1 cellular context compared by ENCODE assay signal in the genomic region with DNA sequence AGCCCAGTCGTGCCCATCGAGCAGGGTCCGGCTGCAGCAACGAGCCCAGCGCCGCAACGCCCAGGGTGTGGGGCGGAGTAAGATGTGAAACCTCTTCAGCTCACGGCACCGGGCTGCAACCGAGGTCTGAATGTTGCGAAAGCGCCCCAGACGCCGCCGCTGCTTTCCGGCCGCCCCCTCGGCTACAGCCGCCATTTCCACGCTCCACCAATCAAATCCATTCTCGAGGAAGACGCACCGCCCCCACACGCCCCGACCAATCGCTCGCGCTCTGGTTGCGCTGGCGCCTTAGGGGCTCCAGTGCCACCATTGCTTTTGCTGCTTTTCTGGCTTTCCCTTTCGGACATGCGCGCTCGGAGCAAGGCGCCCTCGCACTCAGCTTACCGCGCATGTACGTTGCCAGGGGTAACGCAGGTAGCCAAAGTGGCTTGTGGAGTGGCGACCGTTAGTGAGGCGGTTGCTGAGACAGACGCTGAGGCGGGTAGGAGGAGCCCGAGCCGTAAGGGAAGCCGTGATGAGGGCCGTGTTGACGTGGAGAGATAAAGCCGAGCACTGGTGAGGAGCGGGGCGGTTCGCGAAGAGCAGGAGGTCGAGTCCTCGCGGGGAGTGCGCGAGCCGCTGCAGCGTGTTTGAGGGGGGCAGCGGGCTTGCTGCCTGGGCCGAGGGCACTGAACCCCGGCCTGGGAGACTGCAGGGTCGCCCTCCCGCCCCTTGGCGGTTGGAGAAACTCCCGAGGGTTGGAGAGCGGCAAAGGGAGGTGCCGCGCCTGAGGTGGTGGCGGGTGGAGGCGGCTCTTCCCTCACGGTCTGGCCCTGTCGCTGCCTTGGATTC.
TF ChIP-seq lines count a peak whose summit lies in the region.

A gene with protein sequence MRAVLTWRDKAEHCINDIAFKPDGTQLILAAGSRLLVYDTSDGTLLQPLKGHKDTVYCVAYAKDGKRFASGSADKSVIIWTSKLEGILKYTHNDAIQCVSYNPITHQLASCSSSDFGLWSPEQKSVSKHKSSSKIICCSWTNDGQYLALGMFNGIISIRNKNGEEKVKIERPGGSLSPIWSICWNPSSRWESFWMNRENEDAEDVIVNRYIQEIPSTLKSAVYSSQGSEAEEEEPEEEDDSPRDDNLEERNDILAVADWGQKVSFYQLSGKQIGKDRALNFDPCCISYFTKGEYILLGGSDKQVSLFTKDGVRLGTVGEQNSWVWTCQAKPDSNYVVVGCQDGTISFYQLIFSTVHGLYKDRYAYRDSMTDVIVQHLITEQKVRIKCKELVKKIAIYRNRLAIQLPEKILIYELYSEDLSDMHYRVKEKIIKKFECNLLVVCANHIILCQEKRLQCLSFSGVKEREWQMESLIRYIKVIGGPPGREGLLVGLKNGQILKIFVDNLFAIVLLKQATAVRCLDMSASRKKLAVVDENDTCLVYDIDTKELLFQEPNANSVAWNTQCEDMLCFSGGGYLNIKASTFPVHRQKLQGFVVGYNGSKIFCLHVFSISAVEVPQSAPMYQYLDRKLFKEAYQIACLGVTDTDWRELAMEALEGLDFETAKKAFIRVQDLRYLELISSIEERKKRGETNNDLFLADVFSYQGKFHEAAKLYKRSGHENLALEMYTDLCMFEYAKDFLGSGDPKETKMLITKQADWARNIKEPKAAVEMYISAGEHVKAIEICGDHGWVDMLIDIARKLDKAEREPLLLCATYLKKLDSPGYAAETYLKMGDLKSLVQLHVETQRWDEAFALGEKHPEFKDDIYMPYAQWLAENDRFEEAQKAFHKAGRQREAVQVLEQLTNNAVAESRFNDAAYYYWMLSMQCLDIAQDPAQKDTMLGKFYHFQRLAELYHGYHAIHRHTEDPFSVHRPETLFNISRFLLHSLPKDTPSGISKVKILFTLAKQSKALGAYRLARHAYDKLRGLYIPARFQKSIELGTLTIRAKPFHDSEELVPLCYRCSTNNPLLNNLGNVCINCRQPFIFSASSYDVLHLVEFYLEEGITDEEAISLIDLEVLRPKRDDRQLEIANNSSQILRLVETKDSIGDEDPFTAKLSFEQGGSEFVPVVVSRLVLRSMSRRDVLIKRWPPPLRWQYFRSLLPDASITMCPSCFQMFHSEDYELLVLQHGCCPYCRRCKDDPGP (plus strand): TSS at position 408 of the 831 bp plus-strand sequence. CDS start 107 bp downstream, at position 515.
A gene (minus strand): TSS at position 132 of the 831 bp plus-strand sequence. CDS start 115 bp downstream, at position 17.

TF ChIP-seq in GM12878, 131 proteins besides CTCF, POLR2A, EP300 and RAD21 (continued from another document and continues in another):
- TF ChIP-seq IKZF1 (conservative IDR thresholded peaks at IDR 0.05) (peak; percentile 51), TCF12 (IDR thresholded peaks at IDR 0.05; ENCODE audit: low read depth, low read length) (no peak), PAX5 (IDR thresholded peaks at IDR 0.05; ENCODE audit: borderline replicate concordance, low read depth, low read length) (peak; percentile 6; the same call in 1 of the 2 replicates), PAX8 (IDR thresholded peaks at IDR 0.05) (no peak), ZSCAN29 (IDR thresholded peaks at IDR 0.05) (no peak), KAT2A (conservative IDR thresholded peaks at IDR 0.05; ENCODE audit: control insufficient read depth, low read depth, low read length) (no peak), MYB (IDR thresholded peaks at IDR 0.05; ENCODE audit: borderline replicate concordance, low read depth, low read length) (peak; percentile 49; the same call in 1 of the 2 replicates), EED (IDR thresholded peaks at IDR 0.05; ENCODE audit: low read depth) (peak; percentile 61; the same call in 1 of the 2 replicates), BACH1 (IDR thresholded peaks at IDR 0.05; ENCODE audit: borderline replicate concordance) (peak; percentile 77), SREBF1 (IDR thresholded peaks at IDR 0.05; ENCODE audit: low read length) (no peak), SRF (IDR thresholded peaks at IDR 0.05; ENCODE audit: low read depth in 2 of 2, low read length in 2 of 2) (0 out of 4 replicates have a peak, but pooled peaks of 1 of the 2 experiments have one; percentile 27), IRF4 (IDR thresholded peaks at IDR 0.05; ENCODE audit: low read depth, low read length) (no peak), RAD51 (IDR thresholded peaks at IDR 0.05) (no peak), HDGF (IDR thresholded peaks at IDR 0.05) (peak; percentile 99), EGR1 (IDR thresholded peaks at IDR 0.05; ENCODE audit: borderline replicate concordance in 1 of 2, low read depth in 2 of 2, low read length in 2 of 2) (peak; percentile 30 to 92), YBX1 (IDR thresholded peaks at IDR 0.05) (no peak), CHD1 (IDR thresholded peaks at IDR 0.05; ENCODE audit: low read depth, low read length) (no peak), STAT3 (IDR thresholded peaks at IDR 0.05; ENCODE audit: low read depth, low read length) (no peak), BRCA1 (IDR thresholded peaks at IDR 0.05; ENCODE audit: low read depth, low read length) (no peak)
- TF ChIP-seq, protein P1, sequence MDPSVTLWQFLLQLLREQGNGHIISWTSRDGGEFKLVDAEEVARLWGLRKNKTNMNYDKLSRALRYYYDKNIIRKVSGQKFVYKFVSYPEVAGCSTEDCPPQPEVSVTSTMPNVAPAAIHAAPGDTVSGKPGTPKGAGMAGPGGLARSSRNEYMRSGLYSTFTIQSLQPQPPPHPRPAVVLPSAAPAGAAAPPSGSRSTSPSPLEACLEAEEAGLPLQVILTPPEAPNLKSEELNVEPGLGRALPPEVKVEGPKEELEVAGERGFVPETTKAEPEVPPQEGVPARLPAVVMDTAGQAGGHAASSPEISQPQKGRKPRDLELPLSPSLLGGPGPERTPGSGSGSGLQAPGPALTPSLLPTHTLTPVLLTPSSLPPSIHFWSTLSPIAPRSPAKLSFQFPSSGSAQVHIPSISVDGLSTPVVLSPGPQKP (IDR thresholded peaks at IDR 0.05; ENCODE audit: low read depth, low read length): no peak; the same call in 1 of the 2 replicates
- TF ChIP-seq, protein P2, sequence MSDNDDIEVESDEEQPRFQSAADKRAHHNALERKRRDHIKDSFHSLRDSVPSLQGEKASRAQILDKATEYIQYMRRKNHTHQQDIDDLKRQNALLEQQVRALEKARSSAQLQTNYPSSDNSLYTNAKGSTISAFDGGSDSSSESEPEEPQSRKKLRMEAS (IDR thresholded peaks at IDR 0.05; ENCODE audit: low read depth, low read length): no peak; the same call in none of the 2 replicates
- TF ChIP-seq, protein P3, sequence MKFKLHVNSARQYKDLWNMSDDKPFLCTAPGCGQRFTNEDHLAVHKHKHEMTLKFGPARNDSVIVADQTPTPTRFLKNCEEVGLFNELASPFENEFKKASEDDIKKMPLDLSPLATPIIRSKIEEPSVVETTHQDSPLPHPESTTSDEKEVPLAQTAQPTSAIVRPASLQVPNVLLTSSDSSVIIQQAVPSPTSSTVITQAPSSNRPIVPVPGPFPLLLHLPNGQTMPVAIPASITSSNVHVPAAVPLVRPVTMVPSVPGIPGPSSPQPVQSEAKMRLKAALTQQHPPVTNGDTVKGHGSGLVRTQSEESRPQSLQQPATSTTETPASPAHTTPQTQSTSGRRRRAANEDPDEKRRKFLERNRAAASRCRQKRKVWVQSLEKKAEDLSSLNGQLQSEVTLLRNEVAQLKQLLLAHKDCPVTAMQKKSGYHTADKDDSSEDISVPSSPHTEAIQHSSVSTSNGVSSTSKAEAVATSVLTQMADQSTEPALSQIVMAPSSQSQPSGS (IDR thresholded peaks at IDR 0.05; ENCODE audit: low read length): no peak
- TF ChIP-seq, protein P4, sequence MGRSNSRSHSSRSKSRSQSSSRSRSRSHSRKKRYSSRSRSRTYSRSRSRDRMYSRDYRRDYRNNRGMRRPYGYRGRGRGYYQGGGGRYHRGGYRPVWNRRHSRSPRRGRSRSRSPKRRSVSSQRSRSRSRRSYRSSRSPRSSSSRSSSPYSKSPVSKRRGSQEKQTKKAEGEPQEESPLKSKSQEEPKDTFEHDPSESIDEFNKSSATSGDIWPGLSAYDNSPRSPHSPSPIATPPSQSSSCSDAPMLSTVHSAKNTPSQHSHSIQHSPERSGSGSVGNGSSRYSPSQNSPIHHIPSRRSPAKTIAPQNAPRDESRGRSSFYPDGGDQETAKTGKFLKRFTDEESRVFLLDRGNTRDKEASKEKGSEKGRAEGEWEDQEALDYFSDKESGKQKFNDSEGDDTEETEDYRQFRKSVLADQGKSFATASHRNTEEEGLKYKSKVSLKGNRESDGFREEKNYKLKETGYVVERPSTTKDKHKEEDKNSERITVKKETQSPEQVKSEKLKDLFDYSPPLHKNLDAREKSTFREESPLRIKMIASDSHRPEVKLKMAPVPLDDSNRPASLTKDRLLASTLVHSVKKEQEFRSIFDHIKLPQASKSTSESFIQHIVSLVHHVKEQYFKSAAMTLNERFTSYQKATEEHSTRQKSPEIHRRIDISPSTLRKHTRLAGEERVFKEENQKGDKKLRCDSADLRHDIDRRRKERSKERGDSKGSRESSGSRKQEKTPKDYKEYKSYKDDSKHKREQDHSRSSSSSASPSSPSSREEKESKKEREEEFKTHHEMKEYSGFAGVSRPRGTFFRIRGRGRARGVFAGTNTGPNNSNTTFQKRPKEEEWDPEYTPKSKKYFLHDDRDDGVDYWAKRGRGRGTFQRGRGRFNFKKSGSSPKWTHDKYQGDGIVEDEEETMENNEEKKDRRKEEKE (IDR thresholded peaks at IDR 0.05): no peak
- TF ChIP-seq, protein P5, sequence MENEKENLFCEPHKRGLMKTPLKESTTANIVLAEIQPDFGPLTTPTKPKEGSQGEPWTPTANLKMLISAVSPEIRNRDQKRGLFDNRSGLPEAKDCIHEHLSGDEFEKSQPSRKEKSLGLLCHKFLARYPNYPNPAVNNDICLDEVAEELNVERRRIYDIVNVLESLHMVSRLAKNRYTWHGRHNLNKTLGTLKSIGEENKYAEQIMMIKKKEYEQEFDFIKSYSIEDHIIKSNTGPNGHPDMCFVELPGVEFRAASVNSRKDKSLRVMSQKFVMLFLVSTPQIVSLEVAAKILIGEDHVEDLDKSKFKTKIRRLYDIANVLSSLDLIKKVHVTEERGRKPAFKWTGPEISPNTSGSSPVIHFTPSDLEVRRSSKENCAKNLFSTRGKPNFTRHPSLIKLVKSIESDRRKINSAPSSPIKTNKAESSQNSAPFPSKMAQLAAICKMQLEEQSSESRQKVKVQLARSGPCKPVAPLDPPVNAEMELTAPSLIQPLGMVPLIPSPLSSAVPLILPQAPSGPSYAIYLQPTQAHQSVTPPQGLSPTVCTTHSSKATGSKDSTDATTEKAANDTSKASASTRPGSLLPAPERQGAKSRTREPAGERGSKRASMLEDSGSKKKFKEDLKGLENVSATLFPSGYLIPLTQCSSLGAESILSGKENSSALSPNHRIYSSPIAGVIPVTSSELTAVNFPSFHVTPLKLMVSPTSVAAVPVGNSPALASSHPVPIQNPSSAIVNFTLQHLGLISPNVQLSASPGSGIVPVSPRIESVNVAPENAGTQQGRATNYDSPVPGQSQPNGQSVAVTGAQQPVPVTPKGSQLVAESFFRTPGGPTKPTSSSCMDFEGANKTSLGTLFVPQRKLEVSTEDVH (IDR thresholded peaks at IDR 0.05; ENCODE audit: low read depth, partially characterized antibody): no peak
- TF ChIP-seq, protein P6, sequence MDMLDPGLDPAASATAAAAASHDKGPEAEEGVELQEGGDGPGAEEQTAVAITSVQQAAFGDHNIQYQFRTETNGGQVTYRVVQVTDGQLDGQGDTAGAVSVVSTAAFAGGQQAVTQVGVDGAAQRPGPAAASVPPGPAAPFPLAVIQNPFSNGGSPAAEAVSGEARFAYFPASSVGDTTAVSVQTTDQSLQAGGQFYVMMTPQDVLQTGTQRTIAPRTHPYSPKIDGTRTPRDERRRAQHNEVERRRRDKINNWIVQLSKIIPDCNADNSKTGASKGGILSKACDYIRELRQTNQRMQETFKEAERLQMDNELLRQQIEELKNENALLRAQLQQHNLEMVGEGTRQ (IDR thresholded peaks at IDR 0.05; ENCODE audit: borderline replicate concordance, low read depth, low read length): no peak
- TF ChIP-seq, protein P7, sequence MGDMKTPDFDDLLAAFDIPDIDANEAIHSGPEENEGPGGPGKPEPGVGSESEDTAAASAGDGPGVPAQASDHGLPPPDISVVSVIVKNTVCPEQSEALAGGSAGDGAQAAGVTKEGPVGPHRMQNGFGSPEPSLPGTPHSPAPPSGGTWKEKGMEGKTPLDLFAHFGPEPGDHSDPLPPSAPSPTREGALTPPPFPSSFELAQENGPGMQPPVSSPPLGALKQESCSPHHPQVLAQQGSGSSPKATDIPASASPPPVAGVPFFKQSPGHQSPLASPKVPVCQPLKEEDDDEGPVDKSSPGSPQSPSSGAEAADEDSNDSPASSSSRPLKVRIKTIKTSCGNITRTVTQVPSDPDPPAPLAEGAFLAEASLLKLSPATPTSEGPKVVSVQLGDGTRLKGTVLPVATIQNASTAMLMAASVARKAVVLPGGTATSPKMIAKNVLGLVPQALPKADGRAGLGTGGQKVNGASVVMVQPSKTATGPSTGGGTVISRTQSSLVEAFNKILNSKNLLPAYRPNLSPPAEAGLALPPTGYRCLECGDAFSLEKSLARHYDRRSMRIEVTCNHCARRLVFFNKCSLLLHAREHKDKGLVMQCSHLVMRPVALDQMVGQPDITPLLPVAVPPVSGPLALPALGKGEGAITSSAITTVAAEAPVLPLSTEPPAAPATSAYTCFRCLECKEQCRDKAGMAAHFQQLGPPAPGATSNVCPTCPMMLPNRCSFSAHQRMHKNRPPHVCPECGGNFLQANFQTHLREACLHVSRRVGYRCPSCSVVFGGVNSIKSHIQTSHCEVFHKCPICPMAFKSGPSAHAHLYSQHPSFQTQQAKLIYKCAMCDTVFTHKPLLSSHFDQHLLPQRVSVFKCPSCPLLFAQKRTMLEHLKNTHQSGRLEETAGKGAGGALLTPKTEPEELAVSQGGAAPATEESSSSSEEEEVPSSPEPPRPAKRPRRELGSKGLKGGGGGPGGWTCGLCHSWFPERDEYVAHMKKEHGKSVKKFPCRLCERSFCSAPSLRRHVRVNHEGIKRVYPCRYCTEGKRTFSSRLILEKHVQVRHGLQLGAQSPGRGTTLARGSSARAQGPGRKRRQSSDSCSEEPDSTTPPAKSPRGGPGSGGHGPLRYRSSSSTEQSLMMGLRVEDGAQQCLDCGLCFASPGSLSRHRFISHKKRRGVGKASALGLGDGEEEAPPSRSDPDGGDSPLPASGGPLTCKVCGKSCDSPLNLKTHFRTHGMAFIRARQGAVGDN (IDR thresholded peaks at IDR 0.05): peak; percentile 78
